ENCODE assay signal across 8 cellular contexts in genomic region chr6:149648148-149649145, GRCh38. TPM values are rescaled to one million over a fixed set of nuclear protein-coding genes. Genes with fewer than 3 reads are reported as not detected.
DNase-seq lines count a peak whose midpoint lies in the region; ATAC-seq and TF ChIP-seq lines count a peak whose summit lies in the region.

TSS of gene KATNA1 (minus strand) at chr6:149648714. CDS start at chr6:149638547, 10,167 bp downstream.

- H3K4me1 ChIP-seq in colonic mucosa, result no peaks in the 10 kb centered on the region

- ATAC-seq in HG03457 (IDR thresholded peaks at IDR 0.05; ENCODE audit: unreplicated experiment), result peak; percentile 82

- no peaks in the 10 kb centered on the region for H3K27me3 ChIP-seq in BJ (ENCODE audit: control insufficient read depth, insufficient read depth, low read length)
- H3K27me3 ChIP-seq in colonic mucosa, result no peaks in the 10 kb centered on the region
- no peaks in the 10 kb centered on the region for H3K27me3 ChIP-seq in layer of hippocampus (ENCODE audit: control insufficient read depth, insufficient read depth, low read length)

- CTCF ChIA-PET in BJ (lab: Yijun Ruan, JAX), result no interaction called here

- H3K4me3 ChIP-seq in BJ (ENCODE audit: low read depth, low read length) (peak within 1 kb of the TSS; percentile 89), colonic mucosa (peak within 1 kb of the TSS; percentile 75)

- DNase-seq in BJ (ENCODE audit: low read depth) (peak; percentile 13), GM19240 (ENCODE audit: insufficient read length, low spot score) (peak; percentile 86), NCI-H524 (lab: John Stamatoyannopoulos, UW) (peak; percentile 91 to 95), colonic mucosa (peak; percentile 94)
- peak; percentile 93 for DNase-seq in activated CD4-positive, alpha-beta T cell treated with anti-CD3 and anti-CD28 coated beads for 48 hours
- DNase-seq in stimulated activated CD4-positive, alpha-beta T cell treated with anti-CD3 and anti-CD28 coated beads, Interleukin-1b, Interleukin-23, amount 100 ng/mL, for 24 hours (ENCODE audit: low read depth in 4 of 4, low spot score in 1 of 4), result peak; percentile 72 to 87 (median 80)

- TF ChIP-seq CTCF in BJ (IDR thresholded peaks at IDR 0.05; ENCODE audit: insufficient read depth, low read depth, low read length), result 0 out of 2 replicates have a peak, but pooled peaks have one; percentile 1
- no peak for TF ChIP-seq CTCF in colonic mucosa (IDR thresholded peaks at IDR 0.05)

- intact Hi-C loops in colonic mucosa (cut with DNase I), result no loop called here

- H3K36me3 ChIP-seq in BJ (ENCODE audit: control insufficient read depth, insufficient read depth, low read length), result no peaks in the 10 kb centered on the region
- no peaks in the 10 kb centered on the region for H3K36me3 ChIP-seq in colonic mucosa

- H3K27ac ChIP-seq in colonic mucosa (peak within 1 kb of the TSS; percentile 73), layer of hippocampus (ENCODE audit: low read depth, low read length) (peak within 1 kb of the TSS; percentile 77)

- H3K9ac ChIP-seq in colonic mucosa (ENCODE audit: low read depth in 2 of 2, low read length in 2 of 2), result peak within 1 kb of the TSS; percentile 91 to 93

- no peaks in the 10 kb centered on the region for H3K9me3 ChIP-seq in colonic mucosa

- POLR2A ChIA-PET in BJ (lab: Charles Lee), result no interaction called here

RNA-seq across cellular contexts. Expression of gene KATNA1, which starts in this region (rescaled TPM):
- polyA plus RNA-seq in BJ (2011; rRNA removed), result 15.6 and 26.9 TPM in 2 replicates
- polyA minus RNA-seq in BJ (2011; rRNA and poly(A)+ RNA removed), result 9.3 and 11.0 TPM in 2 replicates
- total RNA-seq in colonic mucosa, result 10 to 100 TPM; 11.8 to 14.3 TPM

Comparison
In these comparisons a context has a peak if more than half of its experiments do, and no peak if none do; other contexts are left out.
1. Peak in every context shown above with its lines: DNase-seq, ATAC-seq, H3K4me3 ChIP-seq and H3K27ac ChIP-seq.
2. DNase-seq: peak in every context shown above with its lines; median percentile 94 in colonic mucosa; 93 in NCI-H524; 93 in activated CD4-positive, alpha-beta T cell treated with anti-CD3 and anti-CD28 coated beads for 48 hours; 86 in GM19240; 80 in stimulated activated CD4-positive, alpha-beta T cell treated with anti-CD3 and anti-CD28 coated beads, Interleukin-1b, Interleukin-23, amount 100 ng/mL, for 24 hours; 13 in BJ.